Comparison of ENCODE assay signal across 1 cellular context in genomic region chr11:10646956-10647355, GRCh38.
TF ChIP-seq lines count a peak whose summit lies in the region.

No MANE protein-coding gene starts in this region.

TF ChIP-seq in IMR-90, 13 proteins besides CTCF, POLR2A, EP300 and RAD21 (continued from another document):
- TF ChIP-seq NFE2L2 (IDR thresholded peaks at IDR 0.05; ENCODE audit: low read depth, low read length) = no peak
- TF ChIP-seq RFX5 (IDR thresholded peaks at IDR 0.05; ENCODE audit: low read depth, low read length) = no peak
